9 cellular contexts compared by ENCODE assay signal in the genomic region with DNA sequence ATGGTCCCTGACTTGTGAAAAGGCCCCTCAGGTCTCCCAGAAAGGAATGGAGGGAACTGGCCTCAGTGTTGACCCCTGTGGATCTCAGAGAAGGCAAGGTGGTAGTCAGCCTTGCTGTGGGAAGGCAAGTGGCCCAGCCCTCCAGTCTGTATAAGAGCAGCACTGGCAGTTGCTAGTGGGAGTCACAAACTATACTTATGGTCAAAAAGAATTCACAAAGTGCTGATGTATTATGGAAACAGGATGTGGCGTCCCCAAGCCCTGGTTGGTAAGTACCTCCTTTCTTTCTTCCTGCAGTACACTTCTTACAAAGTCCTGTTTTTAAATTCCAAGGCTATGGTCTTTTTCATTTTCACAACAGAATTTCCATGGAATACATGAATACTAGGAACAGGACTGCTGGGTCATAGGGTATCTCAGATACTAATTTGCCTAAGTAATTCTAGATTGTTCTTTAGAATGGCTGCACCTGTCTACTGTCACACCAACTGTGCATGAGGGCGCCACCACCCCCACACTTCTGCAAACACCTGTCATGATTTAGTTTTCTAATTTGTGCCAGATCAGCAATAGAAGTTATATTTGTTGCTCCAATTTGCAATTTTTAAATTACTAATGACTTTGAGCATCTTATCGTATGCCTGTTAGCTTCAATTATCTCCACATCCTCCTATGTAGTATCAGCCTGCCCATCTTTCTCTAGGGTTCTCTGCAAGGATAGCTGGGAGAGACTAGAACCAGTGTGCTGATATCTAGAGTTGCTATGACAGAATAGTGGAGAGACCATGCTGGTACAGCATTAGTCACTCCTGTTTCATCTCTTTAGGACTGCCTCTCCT. TPM values are rescaled to one million over a fixed set of nuclear protein-coding genes. Genes with fewer than 3 reads are reported as not detected.
DNase-seq lines count a peak whose midpoint lies in the region; ATAC-seq and TF ChIP-seq lines count a peak whose summit lies in the region.
"Had no signal": no experiment of that assay in that cellular context is flagged by ENCODE, and none has a peak within 500 bp of the region (broad histone marks: within the 10 kb centered on the region; RNA-seq: fewer than 3 reads in every experiment).

No MANE protein-coding gene starts in this region.

- H3K9me3 ChIP-seq in vagina = no peaks in the 10 kb centered on the region

- H3K36me3 Mint-ChIP-seq in activated CD4-positive, alpha-beta T cell treated with anti-CD3 and anti-CD28 coated beads, Interleukin-2, amount 10 ng/mL, durations not matched to agents 7 days and 5 days (ENCODE audit: low read depth) = no peaks in the 10 kb centered on the region

- H3K4me3 Mint-ChIP-seq in activated CD4-positive, alpha-beta T cell treated with anti-CD3 and anti-CD28 coated beads, Interleukin-2, amount 10 ng/mL, durations not matched to agents 7 days and 5 days = no peak overlapping the region
- H3K4me3 Mint-ChIP-seq: B cell had no signal

- DNase-seq in activated CD4-positive, alpha-beta T cell treated with anti-CD3 and anti-CD28 coated beads, Interleukin-2, amount 10 ng/mL, durations not matched to agents 7 days and 5 days = peak; percentile 44
- DNase-seq in activated CD4-positive, alpha-beta T cell treated with anti-CD3 and anti-CD28 coated beads, Interleukin-2, amount 50 U/mL, for 4 hours = no peak
- peak; percentile 73 for DNase-seq in Jurkat, Clone E6-1 (ENCODE audit: low read depth, low spot score)
- DNase-seq in stimulated activated CD8-positive, alpha-beta memory T cell treated with anti-CD3 and anti-CD28 coated beads, Interleukin-4, amount 100 ng/mL, for 48 hours = peak; percentile 37
- no peak for DNase-seq in vagina (ENCODE audit: extremely low spot score in 2 of 2)
- no peak for DNase-seq in NCI-H510A (lab: John Stamatoyannopoulos, UW)
- no peak for DNase-seq in Right ventricle myocardium inferior (ENCODE audit: missing footprints)

- no peaks in the 10 kb centered on the region for H3K9me3 Mint-ChIP-seq in activated CD4-positive, alpha-beta T cell treated with anti-CD3 and anti-CD28 coated beads, Interleukin-2, amount 10 ng/mL, durations not matched to agents 7 days and 5 days

- no peak overlapping the region for H3K4me3 ChIP-seq in Jurkat, Clone E6-1 (ENCODE audit: low read length)
- H3K4me3 ChIP-seq in vagina = no peak overlapping the region

- CTCF ChIA-PET in activated CD4-positive, alpha-beta T cell treated with anti-CD3 and anti-CD28 coated beads, Interleukin-2, amount 10 ng/mL, durations not matched to agents 7 days and 5 days (lab: Charles Lee) = no interaction called here

- peaks cover 27% of the 10 kb centered on the region for H3K4me1 Mint-ChIP-seq in activated CD4-positive, alpha-beta T cell treated with anti-CD3 and anti-CD28 coated beads, Interleukin-2, amount 10 ng/mL, durations not matched to agents 7 days and 5 days

- no peak for TF ChIP-seq CTCF in vagina (IDR thresholded peaks at IDR 0.05)

- no peaks in the 10 kb centered on the region for H3K36me3 ChIP-seq in vagina

- peak overlapping the region; percentile 85 for H3K27ac Mint-ChIP-seq in activated CD4-positive, alpha-beta T cell treated with anti-CD3 and anti-CD28 coated beads, Interleukin-2, amount 10 ng/mL, durations not matched to agents 7 days and 5 days
- H3K27ac Mint-ChIP-seq: B cell had no signal

- ATAC-seq in GM21619 (IDR thresholded peaks at IDR 0.05; ENCODE audit: unreplicated experiment) = peak; percentile 64
- ATAC-seq in Right ventricle myocardium inferior = no peak

- peaks cover 7% of the 10 kb centered on the region for H3K27me3 Mint-ChIP-seq in activated CD4-positive, alpha-beta T cell treated with anti-CD3 and anti-CD28 coated beads, Interleukin-2, amount 10 ng/mL, durations not matched to agents 7 days and 5 days

- no peak overlapping the region for H3K27ac ChIP-seq in vagina

- no peaks in the 10 kb centered on the region for H3K27me3 ChIP-seq in vagina

- POLR2A ChIA-PET in activated CD4-positive, alpha-beta T cell treated with anti-CD3 and anti-CD28 coated beads, Interleukin-2, amount 10 ng/mL, durations not matched to agents 7 days and 5 days (lab: Charles Lee) = interaction anchor here (0.6 kb wide), 1 partner anchor 561 kb away, joined by 3 read pairs; no protein-coding TSS in a partner anchor

- H3K4me1 ChIP-seq in vagina = no peaks in the 10 kb centered on the region

- intact Hi-C loops in vagina (cut with DNase I) = no loop called here
- intact Hi-C loops in Right ventricle myocardium inferior (cut with DNase I) = loop anchor here (10.0 kb wide), 1 partner anchor 240 kb away; no protein-coding TSS in a partner anchor

- no peak for TF ChIP-seq POLR2A in vagina (IDR thresholded peaks at IDR 0.05)

RNA-seq across cellular contexts. Expression of gene TMEM263, which starts 40.7 kb away (rescaled TPM):
- total RNA-seq in activated CD4-positive, alpha-beta T cell treated with anti-CD3 and anti-CD28 coated beads, Interleukin-2, amount 10 ng/mL, durations not matched to agents 7 days and 5 days = 10 to 100 TPM; 32.6 to 33.2 TPM
- polyA plus RNA-seq in Jurkat, Clone E6-1 (2012; ENCODE audit: insufficient read depth, insufficient read length) = 27.2 TPM
- total RNA-seq in vagina (19.6 TPM), Right ventricle myocardium inferior (35.8 TPM)

Comparison
In these comparisons a context has a peak if more than half of its experiments do, and no peak if none do; other contexts are left out.
1. DNase-seq: peak in activated CD4-positive, alpha-beta T cell treated with anti-CD3 and anti-CD28 coated beads, Interleukin-2, amount 10 ng/mL, durations not matched to agents 7 days and 5 days (single experiment), Jurkat, Clone E6-1 (single experiment) and stimulated activated CD8-positive, alpha-beta memory T cell treated with anti-CD3 and anti-CD28 coated beads, Interleukin-4, amount 100 ng/mL, for 48 hours (single experiment); none in activated CD4-positive, alpha-beta T cell treated with anti-CD3 and anti-CD28 coated beads, Interleukin-2, amount 50 U/mL, for 4 hours (0 of 2), vagina (0 of 2), NCI-H510A (single experiment) and Right ventricle myocardium inferior (single experiment).